Comparison of ENCODE assay signal across 9 cellular contexts in the genomic region with DNA sequence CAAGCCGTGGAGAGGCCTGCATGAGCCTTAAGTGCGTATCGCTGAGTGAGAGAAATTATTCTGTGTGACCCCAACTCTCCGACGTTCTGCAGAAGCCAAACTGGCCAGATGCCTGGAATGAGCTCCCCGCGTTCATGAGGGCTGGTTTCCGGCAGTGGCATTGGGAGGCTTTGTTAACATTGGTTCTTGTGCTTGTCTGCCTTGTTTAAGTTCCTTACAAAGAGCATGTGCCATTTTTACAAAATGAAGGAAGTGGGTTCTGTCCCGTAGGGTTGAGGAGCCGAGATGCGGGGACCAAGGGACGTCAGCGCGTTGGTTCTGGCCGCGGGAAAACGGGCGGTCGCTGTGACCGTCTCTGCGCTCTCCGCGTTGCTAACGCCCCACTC. TPM values are rescaled to one million over a fixed set of nuclear protein-coding genes. Genes with fewer than 3 reads are reported as not detected.
DNase-seq lines count a peak whose midpoint lies in the region; ATAC-seq and TF ChIP-seq lines count a peak whose summit lies in the region.
"Had no signal": no experiment of that assay in that cellular context is flagged by ENCODE, and none has a peak within 500 bp of the region (broad histone marks: within the 10 kb centered on the region; RNA-seq: fewer than 3 reads in every experiment).

No MANE protein-coding gene starts in this region.

- peak overlapping the region; percentile 57 for H3K4me3 Mint-ChIP-seq in progenitor cell of endocrine pancreas (ENCODE audit: low read depth)

- no peaks in the 10 kb centered on the region for H3K9me3 ChIP-seq in iPS-18c (ENCODE audit: control insufficient read depth, insufficient read depth, low read length)

- peaks cover 9% of the 10 kb centered on the region for H3K4me1 Mint-ChIP-seq in progenitor cell of endocrine pancreas (ENCODE audit: low read depth)

- peaks cover 8% of the 10 kb centered on the region for H3K27me3 Mint-ChIP-seq in progenitor cell of endocrine pancreas

- TF ChIP-seq CTCF in progenitor cell of endocrine pancreas (IDR thresholded peaks at IDR 0.05; ENCODE audit: unreplicated experiment) (no peak), GM20000 (IDR thresholded peaks at IDR 0.05; ENCODE audit: extremely low read depth, missing control alignments) (no peak)

- DNase-seq in CD1c-positive myeloid dendritic cell (ENCODE audit: extremely low spot score) (peak; percentile 31), cerebellar cortex (ENCODE audit: low spot score) (peak; percentile 47), progenitor cell of endocrine pancreas (ENCODE audit: low spot score, unreplicated experiment) (no peak), NCI-H1105 (lab: John Stamatoyannopoulos, UW) (no peak), GM20000 (ENCODE audit: low spot score) (no peak)
- no peak for DNase-seq in activated effector memory CD4-positive, alpha-beta T cell treated with Interleukin-2 at 50 U/mL for 16 hours
- DNase-seq: MV-4-11 had no signal

- H3K9me3 Mint-ChIP-seq in progenitor cell of endocrine pancreas (ENCODE audit: low read depth): no peaks in the 10 kb centered on the region

- peaks cover 8% of the 10 kb centered on the region for H3K36me3 Mint-ChIP-seq in progenitor cell of endocrine pancreas (ENCODE audit: insufficient read depth)

- no peak for ATAC-seq in GM18858 (IDR thresholded peaks at IDR 0.05; ENCODE audit: unreplicated experiment)

- H3K27ac Mint-ChIP-seq in progenitor cell of endocrine pancreas: peak overlapping the region; percentile 16

- peak overlapping the region; percentile 59 for H3K4me3 ChIP-seq in iPS-18c (ENCODE audit: insufficient read depth, low read depth, low read length)

RNA-seq across cellular contexts. Expression of a gene that starts 13.2 kb away (rescaled TPM):
- total RNA-seq in progenitor cell of endocrine pancreas: 129 and 130 TPM in 2 replicates

RNA-seq across cellular contexts. Expression of a gene that starts 21.3 kb away (rescaled TPM):
- total RNA-seq in progenitor cell of endocrine pancreas: 5.1 and 5.8 TPM in 2 replicates

RNA-seq across cellular contexts. Expression of a gene that starts 24.8 kb away (rescaled TPM):
- total RNA-seq in progenitor cell of endocrine pancreas: 9.0 and 9.5 TPM in 2 replicates

RNA-seq across cellular contexts. Expression of a gene that starts 28.3 kb away (rescaled TPM):
- total RNA-seq in progenitor cell of endocrine pancreas: 168 and 169 TPM in 2 replicates

RNA-seq across cellular contexts. Expression of a gene that starts 29.8 kb away (rescaled TPM):
- 57.8 and 62.2 TPM in 2 replicates for total RNA-seq in progenitor cell of endocrine pancreas

Comparison
In these comparisons a context has a peak if more than half of its experiments do, and no peak if none do; other contexts are left out.
1. DNase-seq: peak in CD1c-positive myeloid dendritic cell (single experiment) and cerebellar cortex (single experiment); none in progenitor cell of endocrine pancreas (single experiment), NCI-H1105 (single experiment), activated effector memory CD4-positive, alpha-beta T cell treated with Interleukin-2 at 50 U/mL for 16 hours (single experiment) and GM20000 (single experiment).